ENCODE assay signal across 13 cellular contexts in the genomic region with DNA sequence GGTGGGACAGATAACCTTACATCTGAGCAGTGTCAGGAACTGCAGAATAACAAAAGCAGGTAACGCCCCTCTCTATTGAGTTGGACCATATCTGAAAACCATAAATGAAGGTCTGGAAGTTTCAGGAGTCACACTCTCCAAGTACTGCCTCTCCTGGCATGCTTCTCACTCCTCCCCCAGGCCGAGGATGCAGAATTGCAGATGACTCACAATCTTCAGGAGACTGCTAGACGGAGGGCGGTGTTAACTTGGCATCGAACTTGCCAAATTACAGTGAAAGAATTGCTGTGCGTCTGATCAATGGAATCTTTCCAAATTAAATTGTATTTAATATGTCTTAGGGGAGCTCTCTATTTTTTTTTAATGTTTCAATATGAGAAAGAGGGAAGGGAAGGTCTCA.
DNase-seq lines count a peak whose midpoint lies in the region; ATAC-seq and TF ChIP-seq lines count a peak whose summit lies in the region.
"Had no signal": no experiment of that assay in that cellular context is flagged by ENCODE, and none has a peak within 500 bp of the region (broad histone marks: within the 10 kb centered on the region; RNA-seq: fewer than 3 reads in every experiment).

No MANE protein-coding gene starts in this region.

- no peaks in the 10 kb centered on the region for H3K36me3 ChIP-seq in A673 (ENCODE audit: insufficient read depth, low read length, poor library complexity, severe bottlenecking)
- no peaks in the 10 kb centered on the region for H3K36me3 ChIP-seq in IMR-90 (ENCODE audit: control insufficient read depth, insufficient read depth, low read length)
- H3K36me3 ChIP-seq: ascending aorta, BE2C had no signal

- ATAC-seq in IMR-90 (ENCODE audit: low read depth) (peak; percentile 92), GM21390 (IDR thresholded peaks at IDR 0.05; ENCODE audit: unreplicated experiment) (no peak), HG03097 (IDR thresholded peaks at IDR 0.05; ENCODE audit: low FRiP score, unreplicated experiment) (no peak)
- ATAC-seq: activated CD8-positive, alpha-beta T cell treated with anti-CD3 and anti-CD28 coated beads, Interleukin-2, amount 10 ng/mL, durations not matched to agents 7 days and 5 days had no signal

- DNase-seq in A673 (ENCODE audit: low spot score) = peak; percentile 69
- peak; percentile 83 for DNase-seq in IMR-90
- DNase-seq in islet precursor cell = peak; percentile 76
- no peak for DNase-seq in hippocampal formation (lab: John Stamatoyannopoulos, UW)
- no peak for DNase-seq in NCI-H1048 (lab: John Stamatoyannopoulos, UW)
- DNase-seq: activated CD8-positive, alpha-beta T cell treated with anti-CD3 and anti-CD28 coated beads, Interleukin-2, amount 10 ng/mL, durations not matched to agents 7 days and 5 days; BE2C; NCI-H187; SHP77 had no signal

- no peak overlapping the region for H3K18ac ChIP-seq in IMR-90 (ENCODE audit: low read depth, low read length)

- H3K9me3 ChIP-seq in A673 (ENCODE audit: low read depth, low read length, poor library complexity, severe bottlenecking) (no peaks in the 10 kb centered on the region), IMR-90 (ENCODE audit: control insufficient read depth, insufficient read depth, low read length) (no peaks in the 10 kb centered on the region)
- H3K9me3 ChIP-seq: ascending aorta, BE2C had no signal

- H4K20me1 ChIP-seq in IMR-90 (ENCODE audit: insufficient read depth, low read length) = no peaks in the 10 kb centered on the region

- no TSS peak for BruUV-seq in A673 (replicated peaks; lab: Mats Ljungman, UMichigan)
- BruUV-seq in IMR-90 (replicated peaks; lab: Mats Ljungman, UMichigan) = no TSS peak

- H2BK20ac ChIP-seq in IMR-90 (ENCODE audit: low read depth, low read length) = no peak overlapping the region

- CTCF ChIA-PET in A673 (lab: Charles Lee) = no interaction called here
- CTCF ChIA-PET in IMR-90 (lab: Yijun Ruan, JAX) = no interaction called here

- no peak overlapping the region for H2AK9ac ChIP-seq in IMR-90 (replicated peaks; ENCODE audit: low read depth, low read length, poor library complexity)

- TF ChIP-seq CTCF in A673 (conservative IDR thresholded peaks at IDR 0.05; ENCODE audit: low read depth, low read length) (no peak), IMR-90 (conservative IDR thresholded peaks at IDR 0.05; ENCODE audit: low read depth, low read length) (no peak), brain (conservative IDR thresholded peaks at IDR 0.05) (no peak)

- H3K4me3 Mint-ChIP-seq in brain = peak overlapping the region in 1 of 5 experiments; percentile 53
- H3K4me3 Mint-ChIP-seq: activated CD8-positive, alpha-beta T cell treated with anti-CD3 and anti-CD28 coated beads, Interleukin-2, amount 10 ng/mL, durations not matched to agents 7 days and 5 days had no signal

- peaks cover 10% of the 10 kb centered on the region for H3K4me1 ChIP-seq in A673 (ENCODE audit: insufficient read depth, low read length, poor library complexity, severe bottlenecking)
- H3K4me1 ChIP-seq in IMR-90 (ENCODE audit: control insufficient read depth, insufficient read depth, low read length) = peaks cover 3% of the 10 kb centered on the region; the same call in 1 of the 2 replicates
- H3K4me1 ChIP-seq: ascending aorta had no signal

- no peak overlapping the region for H4K5ac ChIP-seq in IMR-90 (ENCODE audit: low read depth, low read length)

- peaks cover 3% of the 10 kb centered on the region for H3K27me3 Mint-ChIP-seq in brain

- no peak for TF ChIP-seq RAD21 in IMR-90 (IDR thresholded peaks at IDR 0.05; ENCODE audit: low read length)

- H3K4me2 ChIP-seq in IMR-90 (ENCODE audit: low read depth, low read length) = no peak overlapping the region

- H2AK5ac ChIP-seq in IMR-90 (ENCODE audit: low read depth, low read length) = no peak overlapping the region

- H4K91ac ChIP-seq in IMR-90 (ENCODE audit: insufficient read depth, low read depth, low read length) = no peak overlapping the region

- H3K27ac ChIP-seq in A673 (ENCODE audit: low read depth, low read length, poor library complexity, severe bottlenecking) (no peak overlapping the region), IMR-90 (ENCODE audit: insufficient read depth, low read length) (no peak overlapping the region)
- H3K27ac ChIP-seq: ascending aorta had no signal

- H3K4me3 ChIP-seq in A673 (ENCODE audit: low read depth, low read length, poor library complexity, severe bottlenecking) = no peak overlapping the region
- no peak overlapping the region for H3K4me3 ChIP-seq in IMR-90 (ENCODE audit: insufficient read depth, low read depth, low read length)
- H3K4me3 ChIP-seq: ascending aorta had no signal

- TF ChIP-seq POLR2A in IMR-90 (IDR thresholded peaks at IDR 0.05; ENCODE audit: low read depth, low read length) = no peak

- H3K27me3 ChIP-seq in A673 (replicated peaks; ENCODE audit: insufficient read depth, low read depth, low read length, poor library complexity) (no peaks in the 10 kb centered on the region), IMR-90 (ENCODE audit: control insufficient read depth, insufficient read depth, low read length) (no peaks in the 10 kb centered on the region)
- H3K27me3 ChIP-seq: ascending aorta, BE2C had no signal

- WGBS in IMR-90 (ENCODE audit: extremely low coverage in 2 of 2, insufficient read length in 1 of 2), 2 experiments = no CpG with 5 or more reads among the region's 6 CpGs

- POLR2A ChIA-PET in A673 (lab: Charles Lee; ENCODE audit: low non-redundant PET) = no interaction called here
- POLR2A ChIA-PET in IMR-90 (lab: Charles Lee; ENCODE audit: unreplicated experiment) = no interaction called here

- dilution Hi-C loops in IMR-90 (cut with HindIII; ENCODE audit: low sequenced_read_pairs, unreplicated experiment) = no loop called here

- H3K36me3 Mint-ChIP-seq in brain = no peaks in the 10 kb centered on the region

- H4K8ac ChIP-seq in IMR-90 (ENCODE audit: low read depth in 2 of 2, low read length in 2 of 2) = no peak overlapping the region

- no peak overlapping the region for H2BK5ac ChIP-seq in IMR-90 (ENCODE audit: low read depth, low read length, poor library complexity, severe bottlenecking)

- H3K4me1 Mint-ChIP-seq in brain = peaks cover 34% of the 10 kb centered on the region

- H3K4ac ChIP-seq in IMR-90 (ENCODE audit: low read depth, low read length) = no peak overlapping the region

- no peaks in the 10 kb centered on the region for H3K9me1 ChIP-seq in IMR-90 (ENCODE audit: insufficient read depth, low read length)

- H3K14ac ChIP-seq in IMR-90 (replicated peaks; ENCODE audit: low read depth, low read length) = no peak overlapping the region

- H3K79me1 ChIP-seq in IMR-90 (ENCODE audit: low read depth in 1 of 2, low read length in 2 of 2) = no peaks in the 10 kb centered on the region

- H2BK120ac ChIP-seq in IMR-90 (ENCODE audit: low read depth, low read length) = no peak overlapping the region

- H2AFZ ChIP-seq in IMR-90 (replicated peaks; ENCODE audit: low read length, poor library complexity) = no peak overlapping the region

- H3K56ac ChIP-seq in IMR-90 (ENCODE audit: extremely low read depth, insufficient read depth, low read length) = no peak overlapping the region

- H2BK15ac ChIP-seq in IMR-90 (ENCODE audit: low read depth, low read length) = no peak overlapping the region

- intact Hi-C loops in A673 (cut with micrococcal nuclease; ENCODE audit: unreplicated experiment) = no loop called here
- intact Hi-C loops in IMR-90 (cut with micrococcal nuclease) = no loop called here

- H3K27ac Mint-ChIP-seq in brain = peak overlapping the region in 3 of 5 experiments; percentile 56 to 80 (median 77)
- H3K27ac Mint-ChIP-seq: activated CD8-positive, alpha-beta T cell treated with anti-CD3 and anti-CD28 coated beads, Interleukin-2, amount 10 ng/mL, durations not matched to agents 7 days and 5 days had no signal

- peaks cover 0 to 4% (median 0%) of the 10 kb centered on the region in 5 experiments for H3K9me3 Mint-ChIP-seq in brain

- in situ Hi-C loops in IMR-90 (cut with MboI; ENCODE audit: low sequenced_read_pairs) = no loop called here

- H3K9ac ChIP-seq in IMR-90 (ENCODE audit: low read depth, low read length) = no peak overlapping the region

- H3K23ac ChIP-seq in IMR-90 (ENCODE audit: low read depth, low read length) = no peak overlapping the region

TF ChIP-seq in IMR-90, 13 proteins besides CTCF, POLR2A, EP300 and RAD21 (continues in another document):
- TF ChIP-seq, protein P1, sequence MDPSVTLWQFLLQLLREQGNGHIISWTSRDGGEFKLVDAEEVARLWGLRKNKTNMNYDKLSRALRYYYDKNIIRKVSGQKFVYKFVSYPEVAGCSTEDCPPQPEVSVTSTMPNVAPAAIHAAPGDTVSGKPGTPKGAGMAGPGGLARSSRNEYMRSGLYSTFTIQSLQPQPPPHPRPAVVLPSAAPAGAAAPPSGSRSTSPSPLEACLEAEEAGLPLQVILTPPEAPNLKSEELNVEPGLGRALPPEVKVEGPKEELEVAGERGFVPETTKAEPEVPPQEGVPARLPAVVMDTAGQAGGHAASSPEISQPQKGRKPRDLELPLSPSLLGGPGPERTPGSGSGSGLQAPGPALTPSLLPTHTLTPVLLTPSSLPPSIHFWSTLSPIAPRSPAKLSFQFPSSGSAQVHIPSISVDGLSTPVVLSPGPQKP (IDR thresholded peaks at IDR 0.05; ENCODE audit: borderline replicate concordance, low read depth, low read length) = no peak
- no peak for TF ChIP-seq SMC3 (IDR thresholded peaks at IDR 0.05; ENCODE audit: low read depth, low read length)
- TF ChIP-seq FOS (IDR thresholded peaks at IDR 0.05; ENCODE audit: low read depth, low read length) = peak; percentile 44; the same call in 1 of the 2 replicates
- peak; percentile 25; the same call in 1 of the 2 replicates for TF ChIP-seq MAZ (IDR thresholded peaks at IDR 0.05; ENCODE audit: borderline replicate concordance, low read depth, low read length)
- no peak for TF ChIP-seq RFX5 (IDR thresholded peaks at IDR 0.05; ENCODE audit: low read depth, low read length)
- no peak for TF ChIP-seq MXI1 (IDR thresholded peaks at IDR 0.05; ENCODE audit: borderline replicate concordance, low read depth, low read length)
- TF ChIP-seq BHLHE40 (IDR thresholded peaks at IDR 0.05; ENCODE audit: low read depth, low read length) = peak; percentile 45; the same call in 1 of the 2 replicates
- TF ChIP-seq CHD1 (IDR thresholded peaks at IDR 0.05; ENCODE audit: low read depth, low read length) = no peak
- TF ChIP-seq RCOR1 (IDR thresholded peaks at IDR 0.05; ENCODE audit: insufficient replicate concordance, low read length) = no peak
- no peak for TF ChIP-seq CEBPB (IDR thresholded peaks at IDR 0.05; ENCODE audit: low read depth, low read length)
- TF ChIP-seq, protein P2, sequence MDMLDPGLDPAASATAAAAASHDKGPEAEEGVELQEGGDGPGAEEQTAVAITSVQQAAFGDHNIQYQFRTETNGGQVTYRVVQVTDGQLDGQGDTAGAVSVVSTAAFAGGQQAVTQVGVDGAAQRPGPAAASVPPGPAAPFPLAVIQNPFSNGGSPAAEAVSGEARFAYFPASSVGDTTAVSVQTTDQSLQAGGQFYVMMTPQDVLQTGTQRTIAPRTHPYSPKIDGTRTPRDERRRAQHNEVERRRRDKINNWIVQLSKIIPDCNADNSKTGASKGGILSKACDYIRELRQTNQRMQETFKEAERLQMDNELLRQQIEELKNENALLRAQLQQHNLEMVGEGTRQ (IDR thresholded peaks at IDR 0.05; ENCODE audit: low read depth, low read length) = no peak
- TF ChIP-seq MAFK (IDR thresholded peaks at IDR 0.05; ENCODE audit: low read depth, low read length) = no peak

Comparison
In these comparisons a context has a peak if more than half of its experiments do, and no peak if none do; other contexts are left out.
1. DNase-seq: peak in A673 (single experiment), IMR-90 (single experiment) and islet precursor cell (single experiment); none in hippocampal formation (0 of 2) and NCI-H1048 (single experiment).